In genomic region chr2:138504546-138505239, GRCh38 we compare ENCODE assay signal across 8 cellular contexts. TPM values are rescaled to one million over a fixed set of nuclear protein-coding genes. Genes with fewer than 3 reads are reported as not detected.
DNase-seq lines count a peak whose midpoint lies in the region; ATAC-seq, FAIRE-seq and TF ChIP-seq lines count a peak whose summit lies in the region.

No MANE protein-coding gene starts in this region.

- no peak for TF ChIP-seq CTCF in HepG2 (CRISPR knock-in tag; IDR thresholded peaks at IDR 0.05)
- TF ChIP-seq CTCF in right lobe of liver (IDR thresholded peaks at IDR 0.05): no peak
- TF ChIP-seq CTCF in K562 (IDR thresholded peaks at IDR 0.05 in 2 of 3, conservative IDR thresholded peaks at IDR 0.05 in 1 of 3; ENCODE audit: insufficient read depth in 2 of 3, low read depth in 1 of 3, low read length in 3 of 3): no peak
- TF ChIP-seq CTCF in upper lobe of left lung (IDR thresholded peaks at IDR 0.05): no peak
- TF ChIP-seq CTCF in ovary (IDR thresholded peaks at IDR 0.05): no peak

- DNase-seq in HepG2 (ENCODE audit: low spot score) (no peak), right lobe of liver (no peak), K562 (ENCODE audit: extremely low read depth in 1 of 4, low spot score in 3 of 4) (no peak), upper lobe of left lung (no peak), ovary (no peak), SK-N-DZ (ENCODE audit: low spot score) (no peak), GM19238 (ENCODE audit: insufficient read length, low spot score) (no peak)

- H3K79me2 ChIP-seq in HepG2 (ENCODE audit: insufficient read depth, low read length) (peaks cover 91% of the 10 kb centered on the region), K562 (ENCODE audit: control insufficient read depth, insufficient read depth, low read length) (peaks cover 86% of the 10 kb centered on the region)

- H3K36me3 ChIP-seq in HepG2 (replicated peaks in 1 of 2; ENCODE audit: control insufficient read depth in 1 of 2, insufficient read depth in 2 of 2, low read length in 2 of 2): no peaks in the 10 kb centered on the region
- no peaks in the 10 kb centered on the region for H3K36me3 ChIP-seq in right lobe of liver
- no peaks in the 10 kb centered on the region for H3K36me3 ChIP-seq in K562 (ENCODE audit: control insufficient read depth, insufficient read depth, low read length)
- H3K36me3 ChIP-seq in upper lobe of left lung: no peaks in the 10 kb centered on the region
- no peaks in the 10 kb centered on the region for H3K36me3 ChIP-seq in ovary

- H3K9ac ChIP-seq in HepG2 (ENCODE audit: insufficient read depth, low read depth, low read length): peak overlapping the region; percentile 87
- no peak overlapping the region for H3K9ac ChIP-seq in K562 (ENCODE audit: insufficient read depth in 1 of 2, low read depth in 2 of 2, low read length in 2 of 2)

- no TSS peak for BruUV-seq in HepG2 (replicated peaks; lab: Mats Ljungman, UMichigan)
- BruUV-seq in K562 (replicated peaks; lab: Mats Ljungman, UMichigan): no TSS peak

- WGBS in HepG2 (ENCODE audit: low lambda C conversion rate): 24% methylated on average over 2 of the region's 2 CpGs
- 17% methylated on average over 2 of the region's 2 CpGs for WGBS in right lobe of liver (ENCODE audit: insufficient coverage, low coverage, low lambda C conversion rate, missing lambda C conversion rate)
- 10% methylated on average over 2 of the region's 2 CpGs for WGBS in K562 (ENCODE audit: insufficient coverage, low coverage, missing lambda C conversion rate)
- WGBS in upper lobe of left lung, 2 donors: 21 to 25% methylated on average over 2 of the region's 2 CpGs
- 45 to 47% (median 46%) methylated on average over 2 of the region's 2 CpGs for WGBS in ovary, 3 donors

- TF ChIP-seq EP300 in HepG2 (IDR thresholded peaks at IDR 0.05; ENCODE audit: low read depth in 2 of 2, low read length in 2 of 2): no peak
- TF ChIP-seq EP300 in HepG2 (CRISPR knock-in tag; IDR thresholded peaks at IDR 0.05; ENCODE audit: borderline replicate concordance): no peak
- TF ChIP-seq EP300 in K562 (IDR thresholded peaks at IDR 0.05; ENCODE audit: low read length): no peak
- TF ChIP-seq EP300 in upper lobe of left lung (IDR thresholded peaks at IDR 0.05): no peak
- TF ChIP-seq EP300 in ovary (IDR thresholded peaks at IDR 0.05): no peak

- H3K27me3 ChIP-seq in HepG2 (ENCODE audit: control insufficient read depth in 1 of 2, insufficient read depth in 2 of 2, low read length in 2 of 2): no peaks in the 10 kb centered on the region; a peak in 1 of 5 replicates
- H3K27me3 ChIP-seq in right lobe of liver: no peaks in the 10 kb centered on the region
- H3K27me3 ChIP-seq in K562 (ENCODE audit: control insufficient read depth in 2 of 2, insufficient read depth in 2 of 2, low read length in 2 of 2): no peaks in the 10 kb centered on the region
- no peaks in the 10 kb centered on the region for H3K27me3 ChIP-seq in upper lobe of left lung
- H3K27me3 ChIP-seq in ovary: no peaks in the 10 kb centered on the region

- peaks cover 57% of the 10 kb centered on the region for H3K4me1 ChIP-seq in HepG2 (ENCODE audit: insufficient read depth, low read length)
- peaks cover 0 to 44% (median 16%) of the 10 kb centered on the region in 4 donors for H3K4me1 ChIP-seq in right lobe of liver
- H3K4me1 ChIP-seq in K562 (replicated peaks in 1 of 2; ENCODE audit: control insufficient read depth in 2 of 2, insufficient read depth in 2 of 2, low read length in 2 of 2): peaks cover 6 to 37% of the 10 kb centered on the region in 2 experiments; a peak in 4 of 5 replicates
- H3K4me1 ChIP-seq in upper lobe of left lung: peaks cover 28 to 62% (median 42%) of the 10 kb centered on the region in 4 donors
- H3K4me1 ChIP-seq in ovary (ENCODE audit: insufficient read depth): peaks cover 5% of the 10 kb centered on the region

- no peak overlapping the region for H2AFZ ChIP-seq in HepG2 (ENCODE audit: low read length)
- H2AFZ ChIP-seq in K562 (ENCODE audit: low read depth, low read length): no peak overlapping the region

- no peak for TF ChIP-seq POLR2A in HepG2 (IDR thresholded peaks at IDR 0.05; ENCODE audit: insufficient read depth in 1 of 2, low read depth in 2 of 2, low read length in 2 of 2)
- no peak for TF ChIP-seq POLR2A in right lobe of liver (IDR thresholded peaks at IDR 0.05)
- no peak for TF ChIP-seq POLR2A in K562 (conservative IDR thresholded peaks at IDR 0.05)
- no peak for TF ChIP-seq POLR2A in upper lobe of left lung (IDR thresholded peaks at IDR 0.05)
- no peak for TF ChIP-seq POLR2A in ovary (IDR thresholded peaks at IDR 0.05)

- intact Hi-C loops in HepG2 (cut with micrococcal nuclease; ENCODE audit: unreplicated experiment): loop anchor here (5.0 to 10.0 kb wide), 5 partner anchors 67 to 592 kb away; no protein-coding TSS in a partner anchor
- intact Hi-C loops in right lobe of liver (cut with DNase I): no loop called here
- intact Hi-C loops in K562 (cut with micrococcal nuclease): no loop called here
- intact Hi-C loops in ovary (cut with DNase I): no loop called here

- FAIRE-seq in HepG2 (lab: Jason Lieb, UNC) (no peak), K562 (lab: Jason Lieb, UNC) (no peak)

- TF ChIP-seq RAD21 in HepG2 (CRISPR knock-in tag; IDR thresholded peaks at IDR 0.05) (no peak), K562 (CRISPR knock-in tag; conservative IDR thresholded peaks at IDR 0.05 in 1 of 2, IDR thresholded peaks at IDR 0.05 in 1 of 2) (no peak)

- H3K27ac ChIP-seq in HepG2 (ENCODE audit: extremely low read length, insufficient read depth, low read length) (peak overlapping the region; percentile 80), right lobe of liver (no peak overlapping the region), K562 (ENCODE audit: extremely low read depth, low read depth, low read length) (no peak overlapping the region), upper lobe of left lung (peak overlapping the region in 3 of 4 donors; percentile 1 to 99 (median 50)), ovary (no peak overlapping the region)

- no peak for ATAC-seq in HepG2
- no peak for ATAC-seq in right lobe of liver
- peak; percentile 30 for ATAC-seq in HG03442 (IDR thresholded peaks at IDR 0.05; ENCODE audit: unreplicated experiment)
- no peak for ATAC-seq in K562
- ATAC-seq in upper lobe of left lung (ENCODE audit: low FRiP score in 2 of 2): no peak

- H3K4me2 ChIP-seq in HepG2 (ENCODE audit: low read depth, low read length) (peak overlapping the region; percentile 83), K562 (ENCODE audit: insufficient read depth, low read length) (no peak overlapping the region)

- H4K20me1 ChIP-seq in HepG2 (ENCODE audit: insufficient read depth, low read length): peaks cover 42% of the 10 kb centered on the region
- H4K20me1 ChIP-seq in K562 (replicated peaks; ENCODE audit: control insufficient read depth, insufficient read depth, low read length): peaks cover 4% of the 10 kb centered on the region; the same call in 1 of the 2 replicates

- in situ Hi-C loops in HepG2 (cut with HindIII; ENCODE audit: extremely low pct_ligation_motif_present, low pct_unique_long_range_greater_than_20kb): no loop called here
- in situ Hi-C loops in K562 (cut with MboI): no loop called here

- no peaks in the 10 kb centered on the region for H3K9me1 ChIP-seq in K562 (ENCODE audit: control insufficient read depth, insufficient read depth, low read length)

- peak overlapping the region; percentile 76 to 94 (median 92); a peak in 5 of 6 replicates for H3K4me3 ChIP-seq in HepG2 (replicated peaks in 1 of 3; ENCODE audit: insufficient read depth in 1 of 3, low read depth in 2 of 3, low read length in 3 of 3)
- H3K4me3 ChIP-seq in right lobe of liver: no peak overlapping the region
- H3K4me3 ChIP-seq in K562: no peak overlapping the region
- peak overlapping the region in 1 of 4 donors; percentile 3 for H3K4me3 ChIP-seq in upper lobe of left lung
- H3K4me3 ChIP-seq in ovary: no peak overlapping the region

- H3K9me3 ChIP-seq in HepG2 (ENCODE audit: low read length) (no peaks in the 10 kb centered on the region), right lobe of liver (no peaks in the 10 kb centered on the region), K562 (replicated peaks; ENCODE audit: control insufficient read depth, insufficient read depth, low read depth, low read length) (no peaks in the 10 kb centered on the region), upper lobe of left lung (no peaks in the 10 kb centered on the region), ovary (no peaks in the 10 kb centered on the region)

- POLR2A ChIA-PET in HepG2 (lab: Yijun Ruan, JAX): interaction anchor here (4.7 to 5.0 kb wide), 2 partner anchors 10 to 13 kb away, joined by 24 to 65 read pairs; no protein-coding TSS in a partner anchor
- POLR2A ChIA-PET in K562 (lab: Yijun Ruan, JAX): interaction anchor here (0.6 to 1.0 kb wide), 4 partner anchors 11 to 109 kb away, joined by 3 read pairs; no protein-coding TSS in a partner anchor

- CTCF ChIA-PET in HepG2 (lab: Yijun Ruan, JAX; ENCODE audit: low intra/inter-chr PET ratio, low total read pairs) (no interaction called here), K562 (lab: Yijun Ruan, JAX; ENCODE audit: low intra/inter-chr PET ratio) (no interaction called here)

RNA-seq across cellular contexts. Expression of gene SPOPL, which starts 3.1 kb away (rescaled TPM):
- 51.6 and 68.8 TPM in 2 replicates for total RNA-seq in HepG2 (2016; rRNA removed; fragmentation: Illumina TruSeq; extraction: Trizol)
- total RNA-seq in HepG2 (2016; cell fraction: cytosol; rRNA removed; fragmentation: Illumina TruSeq; extraction: Trizol; ENCODE audit: low read depth): 10.0 and 11.5 TPM in 2 replicates
- total RNA-seq in HepG2 (2016; cell fraction: insoluble cytoplasmic fraction; rRNA removed; fragmentation: Illumina TruSeq; extraction: Trizol): 47.5 and 62.1 TPM in 2 replicates
- total RNA-seq in HepG2 (2016; cell fraction: membrane; rRNA removed; fragmentation: Illumina TruSeq; extraction: Trizol): 48.3 and 49.1 TPM in 2 replicates
- 43.8 and 44.8 TPM in 2 replicates for total RNA-seq in HepG2 (2016; cell fraction: nucleus; rRNA removed; fragmentation: Illumina TruSeq; extraction: Trizol)
- polyA plus RNA-seq in HepG2 (2011; rRNA removed): 11.0 and 12.6 TPM in 2 replicates
- polyA plus RNA-seq in HepG2 (2011; cell fraction: cytosol; rRNA removed): 6.4 and 7.3 TPM in 2 replicates
- 11.9 and 15.1 TPM in 2 replicates for polyA plus RNA-seq in HepG2 (2011; cell fraction: nucleus; rRNA removed)
- 18.9 and 24.1 TPM in 2 replicates for polyA plus RNA-seq in HepG2 (2012)
- polyA plus RNA-seq in HepG2 (2016; cell fraction: cytosol; fragmentation: Illumina TruSeq; extraction: Trizol; ENCODE audit: low read depth): 4.1 and 6.0 TPM in 2 replicates
- 33.9 and 34.3 TPM in 2 replicates for polyA plus RNA-seq in HepG2 (2016; cell fraction: insoluble cytoplasmic fraction; fragmentation: Illumina TruSeq; extraction: Trizol; ENCODE audit: low read depth)
- 18.7 and 19.9 TPM in 2 replicates for polyA plus RNA-seq in HepG2 (2016; cell fraction: membrane; fragmentation: Illumina TruSeq; extraction: Trizol; ENCODE audit: low read depth)
- 16.2 and 18.6 TPM in 2 replicates for polyA plus RNA-seq in HepG2 (2016; cell fraction: nucleus; fragmentation: Illumina TruSeq; extraction: Trizol; ENCODE audit: insufficient read depth, low read depth)
- polyA minus RNA-seq in HepG2 (2011; rRNA and poly(A)+ RNA removed; ENCODE audit: low replicate concordance): 4.7 and 17.9 TPM in 2 replicates
- polyA minus RNA-seq in HepG2 (2011; cell fraction: cytosol; rRNA and poly(A)+ RNA removed): 17.1 and 17.5 TPM in 2 replicates
- polyA minus RNA-seq in HepG2 (2011; cell fraction: nucleus; rRNA and poly(A)+ RNA removed): 74.5 and 98.8 TPM in 2 replicates
- 10 to 100 TPM; 10.6 to 14.8 (median 12.3) TPM for total RNA-seq in right lobe of liver
- 9.1 and 30.1 TPM in 2 replicates for total RNA-seq in K562 (2011; cell fraction: chromatin; rRNA removed; ENCODE audit: low replicate concordance)
- 3.4 and 5.7 TPM in 2 replicates for total RNA-seq in K562 (2011; cell fraction: nucleolus; rRNA removed)
- 10.6 and 16.4 TPM in 2 replicates for total RNA-seq in K562 (2011; cell fraction: nucleoplasm; rRNA removed)
- total RNA-seq in K562 (2014; rRNA removed): 1.8 and 2.7 TPM in 2 replicates
- 4.3 and 5.4 TPM in 2 replicates for total RNA-seq in K562 (2014; rRNA removed; fragmentation: Illumina TruSeq; extraction: Trizol)
- total RNA-seq in K562 (2015; rRNA removed; fragmentation: Illumina TruSeq; extraction: Trizol): 3.8 and 4.1 TPM in 2 replicates
- 3.8 and 4.5 TPM in 2 replicates for total RNA-seq in K562 (2021)
- 5.5 and 6.1 TPM in 2 replicates for polyA plus RNA-seq in K562 (2011; rRNA removed)
- polyA plus RNA-seq in K562 (2011; cell fraction: cytosol; rRNA removed): 1.8 and 2.1 TPM in 2 replicates
- 11.2 and 12.4 TPM in 2 replicates for polyA plus RNA-seq in K562 (2011; cell fraction: nucleus; rRNA removed)
- 2.0 and 2.7 TPM in 2 replicates for polyA plus RNA-seq in K562 (2012)
- 2.7 and 3.0 TPM in 2 replicates for polyA plus RNA-seq in K562 (2014; fragmentation: Illumina TruSeq; extraction: Trizol)
- under 1 TPM; 0.53 to 0.95 TPM for polyA plus RNA-seq in K562 (2014; fragmentation: Nextera tagmentation; extraction: Ambion mirVana)
- polyA plus RNA-seq in K562 (2014; rRNA removed): 4.9 and 5.9 TPM in 2 replicates
- polyA minus RNA-seq in K562 (2011; rRNA and poly(A)+ RNA removed): 9.4 and 11.6 TPM in 2 replicates
- 2.3 and 2.6 TPM in 2 replicates for polyA minus RNA-seq in K562 (2011; cell fraction: cytosol; rRNA and poly(A)+ RNA removed)
- polyA minus RNA-seq in K562 (2011; cell fraction: nucleus; rRNA and poly(A)+ RNA removed): 8.6 and 19.4 TPM in 2 replicates
- 10 to 100 TPM in 5 of 6 donors, 1 to 10 TPM in 1; 4.2 to 40.0 (median 24.2) TPM for total RNA-seq in upper lobe of left lung
- total RNA-seq in ovary: 10 to 100 TPM; 18.6 to 30.9 (median 23.9) TPM
- 10 to 100 TPM; 10.9 to 11.1 TPM for polyA plus RNA-seq in ovary
- 15.8 and 17.1 TPM in 2 replicates for polyA plus RNA-seq in SK-N-DZ (2014; cell fraction: cytosol; rRNA removed)
- polyA plus RNA-seq in SK-N-DZ (2014; cell fraction: nucleus; rRNA removed): 9.6 and 19.9 TPM in 2 replicates

Comparison
In these comparisons a context has a peak if more than half of its experiments do, and no peak if none do; other contexts are left out.
1. H3K27ac ChIP-seq: peak in HepG2 (single experiment) and upper lobe of left lung (3 of 4); none in right lobe of liver (0 of 3), K562 (single experiment) and ovary (0 of 2).
2. H3K4me3 ChIP-seq: peak in HepG2 (3 of 3); none in right lobe of liver (0 of 3), K562 (single experiment) and ovary (single experiment).
3. Of the 241 proteins assayed by ChIP-seq in both HepG2 and K562: peak only in HepG2: none; only in K562: MEIS2; in both: none; in neither: 240.